In genomic region chr2:20707601-20708000, GRCh38 we compare ENCODE assay signal across 32 cellular contexts.
"Had no signal": no experiment of that assay in that cellular context is flagged by ENCODE, and none has a peak within 500 bp of the region (broad histone marks: within the 10 kb centered on the region; RNA-seq: fewer than 3 reads in every experiment).

No MANE protein-coding gene starts in this region.

- ATAC-seq: activated CD8-positive, alpha-beta T cell treated with anti-CD3 and anti-CD28 coated beads for 36 hours; Right ventricle myocardium inferior; SK-N-SH treated with all-trans-retinoic acid at 6 μM for 48 hours had no signal

- H3K27ac ChIP-seq: ascending aorta, cardiac muscle cell, PC-9, RWPE1, VCaP had no signal

- H3K36me3 ChIP-seq: ascending aorta, cardiac muscle cell, MG63 had no signal

- H3K4me1 ChIP-seq: ascending aorta had no signal

- H3K27me3 ChIP-seq: ascending aorta, cardiac muscle cell, MG63 had no signal

- H3K4me3 ChIP-seq: ascending aorta, cardiac muscle cell, MG63, PC-9 had no signal

- H3K4me2 ChIP-seq: PC-9 had no signal

- DNase-seq: activated CD4-positive, alpha-beta T cell treated with anti-CD3 and anti-CD28 coated beads, Interleukin-2, amount 10 ng/mL, durations not matched to agents 24 days and 14 days; activated CD4-positive, alpha-beta T cell treated with anti-CD3 and anti-CD28 coated beads, Interleukin-2, amount 50 U/mL, for 4 hours; activated CD8-positive, alpha-beta T cell treated with anti-CD3 and anti-CD28 coated beads for 36 hours; activated gamma-delta T cell; activated naive CD4-positive, alpha-beta T cell treated with Interleukin-2 at 50 U/mL for 16 hours; activated naive CD8-positive, alpha-beta T cell treated with anti-CD3 and anti-CD28 coated beads, Interleukin-2, amount 10 ng/mL, durations not matched to agents 7 days and 5 days; activated T-cell treated with anti-CD3 and anti-CD28 coated beads, Interleukin-2, amount 50 U/mL, for 24 hours; amygdala; Kasumi-1; KG1; MG63; NCI-H1092; NCI-H1436 treated with DMSO at 0.1 percent for 48 hours; NCI-H187; NCI-H2029 treated with DMSO at 0.1 percent for 48 hours; NCI-H2107; NCI-H2171 treated with DMSO at 0.1 percent for 48 hours; NCI-H2227 treated with DMSO at 0.1 percent for 48 hours; NCI-H446; NCI-H510A treated with DMSO at 0.1 percent for 48 hours; NCI-H69; PC-9; SIG-M5; T-helper 1 cell; T-helper 2 cell; T-helper 9 cell had no signal
